Comparison of ENCODE assay signal across 16 cellular contexts in the genomic region with DNA sequence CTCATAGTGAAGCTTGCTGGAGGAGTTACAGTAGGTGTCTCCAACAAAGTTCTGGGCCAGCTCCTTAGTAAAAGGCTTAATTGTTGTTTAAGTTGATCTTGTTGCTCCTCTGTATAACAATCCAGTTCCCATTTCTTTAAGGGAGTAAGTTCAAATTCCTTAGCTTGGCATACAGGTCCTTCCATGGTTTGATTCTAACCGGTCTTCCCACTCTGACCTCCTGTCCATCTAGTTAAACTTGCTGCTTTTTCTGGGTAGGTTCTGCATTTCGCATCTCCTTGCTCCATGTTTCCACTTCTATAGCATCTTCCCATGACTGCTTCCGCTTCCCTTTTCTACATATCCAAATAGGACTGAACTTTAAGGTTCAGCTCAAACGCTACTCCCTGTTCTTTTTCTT.
DNase-seq lines count a peak whose midpoint lies in the region; ATAC-seq and TF ChIP-seq lines count a peak whose summit lies in the region.
"Had no signal": no experiment of that assay in that cellular context is flagged by ENCODE, and none has a peak within 500 bp of the region (broad histone marks: within the 10 kb centered on the region; RNA-seq: fewer than 3 reads in every experiment).

No MANE protein-coding gene starts in this region.

- peaks cover 50% of the 10 kb centered on the region for H3K4me1 ChIP-seq in Caco-2
- peaks cover 64% of the 10 kb centered on the region for H3K4me1 ChIP-seq in GM23338 (ENCODE audit: insufficient read depth)

- H3K9me3 Mint-ChIP-seq in Caco-2 (ENCODE audit: unreplicated experiment) (no peaks in the 10 kb centered on the region), GM23338 (no peaks in the 10 kb centered on the region)
- no peaks in the 10 kb centered on the region for H3K9me3 Mint-ChIP-seq in central memory CD8-positive, alpha-beta T cell
- no peaks in the 10 kb centered on the region for H3K9me3 Mint-ChIP-seq in stimulated activated effector memory CD8-positive, alpha-beta T cell treated with anti-CD3 and anti-CD28 coated beads, Interleukin-12 subunit alpha, Interleukin-12 subunit beta, amount 100 ng/mL, for 72 hours
- H3K9me3 Mint-ChIP-seq: CD4-positive, CD25-positive, alpha-beta regulatory T cell; H9 had no signal

- H3K27me3 ChIP-seq in Caco-2 (replicated peaks; ENCODE audit: control insufficient read depth, insufficient read depth, low read length) (no peaks in the 10 kb centered on the region), GM23338 (ENCODE audit: insufficient read depth) (no peaks in the 10 kb centered on the region)
- H3K27me3 ChIP-seq: BE2C had no signal

- TF ChIP-seq CTCF in Caco-2 (IDR thresholded peaks at IDR 0.05; ENCODE audit: insufficient read depth in 1 of 2, low read depth in 1 of 2, low read length in 1 of 2, severe bottlenecking in 1 of 2, unreplicated experiment in 1 of 2) (no peak), GM23338 (conservative IDR thresholded peaks at IDR 0.05; ENCODE audit: low read depth in 2 of 2) (no peak)

- intact Hi-C loops in Caco-2 (cut with micrococcal nuclease; ENCODE audit: unreplicated experiment), result loop anchor here (1.0 to 2.0 kb wide), 2 partner anchors 15 to 32 kb away; no protein-coding TSS in a partner anchor

- no peaks in the 10 kb centered on the region for H3K36me3 ChIP-seq in Caco-2 (ENCODE audit: control insufficient read depth, insufficient read depth, low read length)
- no peaks in the 10 kb centered on the region for H3K36me3 ChIP-seq in GM23338 (ENCODE audit: insufficient read depth)
- H3K36me3 ChIP-seq: BE2C had no signal

- no peak for ATAC-seq in GM23338
- ATAC-seq in central memory CD8-positive, alpha-beta T cell (replicated peaks; ENCODE audit: extremely low read depth, poor library complexity, severe bottlenecking), result no peak
- no peak for ATAC-seq in stimulated activated effector memory CD8-positive, alpha-beta T cell treated with anti-CD3 and anti-CD28 coated beads, Interleukin-12 subunit alpha, Interleukin-12 subunit beta, amount 100 ng/mL, for 72 hours
- ATAC-seq: GM12878 had no signal

- peak overlapping the region; percentile 94 for H3K27ac ChIP-seq in GM23338 (ENCODE audit: low read depth)
- H3K27ac ChIP-seq: KMS-11 had no signal

- no TSS peak for BruUV-seq in Caco-2 (replicated peaks; lab: Mats Ljungman, UMichigan)

- no peak overlapping the region for H3K4me3 ChIP-seq in Caco-2 (ENCODE audit: low read depth, low read length)
- no peak overlapping the region for H3K4me3 ChIP-seq in GM23338
- H3K4me3 ChIP-seq: GM12878 had no signal

- peaks cover 19% of the 10 kb centered on the region for H3F3A ChIP-seq in GM23338 (replicated peaks; ENCODE audit: low read depth)

- DNase-seq in Caco-2 (no peak), GM23338 (ENCODE audit: low spot score) (peak; percentile 12), HPDE6-E6E7 (ENCODE audit: extremely low spot score) (no peak), HCEC 1CT (no peak), GDM1 (lab: John Stamatoyannopoulos, UW) (no peak)
- no peak for DNase-seq in central memory CD8-positive, alpha-beta T cell (ENCODE audit: low spot score in 2 of 2)
- no peak for DNase-seq in stimulated activated effector memory CD8-positive, alpha-beta T cell treated with anti-CD3 and anti-CD28 coated beads, Interleukin-12 subunit alpha, Interleukin-12 subunit beta, amount 100 ng/mL, for 72 hours (ENCODE audit: low spot score in 2 of 2)
- DNase-seq: ACHN; BE2C; C1 segment of cervical spinal cord; CD4-positive, CD25-positive, alpha-beta regulatory T cell; DMS79 treated with DMSO at 0.1 percent for 48 hours; GOT3; H9 had no signal

- H2AFZ ChIP-seq in GM23338, result no peak overlapping the region

- H3K27ac Mint-ChIP-seq in Caco-2 (ENCODE audit: unreplicated experiment) (peak overlapping the region; percentile 20), GM23338 (no peak overlapping the region)
- peak overlapping the region; percentile 56 for H3K27ac Mint-ChIP-seq in central memory CD8-positive, alpha-beta T cell (ENCODE audit: low read depth)
- H3K27ac Mint-ChIP-seq in stimulated activated effector memory CD8-positive, alpha-beta T cell treated with anti-CD3 and anti-CD28 coated beads, Interleukin-12 subunit alpha, Interleukin-12 subunit beta, amount 100 ng/mL, for 72 hours, result peak overlapping the region; percentile 64

- POLR2A ChIA-PET in Caco-2 (lab: Charles Lee), result no interaction called here

- CTCF ChIA-PET in Caco-2 (lab: Charles Lee), result interaction anchor here (0.7 to 1.7 kb wide), 3 partner anchors 11 to 69 kb away, joined by 3 to 4 read pairs (median 4); no protein-coding TSS in a partner anchor

- H3K27me3 Mint-ChIP-seq in Caco-2 (ENCODE audit: insufficient read depth, unreplicated experiment) (no peaks in the 10 kb centered on the region), GM23338 (ENCODE audit: insufficient read depth, low read depth, poor library complexity) (peaks cover 4% of the 10 kb centered on the region)
- no peaks in the 10 kb centered on the region for H3K27me3 Mint-ChIP-seq in central memory CD8-positive, alpha-beta T cell
- H3K27me3 Mint-ChIP-seq: CD4-positive, CD25-positive, alpha-beta regulatory T cell had no signal

- H3K79me2 ChIP-seq in GM23338 (replicated peaks; ENCODE audit: insufficient read depth), result peaks cover 42% of the 10 kb centered on the region

- H3K4me3 Mint-ChIP-seq in Caco-2 (ENCODE audit: unreplicated experiment) (no peak overlapping the region), GM23338 (no peak overlapping the region; the same call in 2 of the 3 replicates)
- no peak overlapping the region for H3K4me3 Mint-ChIP-seq in central memory CD8-positive, alpha-beta T cell
- no peak overlapping the region for H3K4me3 Mint-ChIP-seq in stimulated activated effector memory CD8-positive, alpha-beta T cell treated with anti-CD3 and anti-CD28 coated beads, Interleukin-12 subunit alpha, Interleukin-12 subunit beta, amount 100 ng/mL, for 72 hours
- H3K4me3 Mint-ChIP-seq: CD4-positive, CD25-positive, alpha-beta regulatory T cell had no signal

- no peaks in the 10 kb centered on the region for H3K9me2 ChIP-seq in GM23338 (ENCODE audit: insufficient read depth)

- H4K20me1 ChIP-seq in GM23338 (replicated peaks; ENCODE audit: insufficient read depth), result no peaks in the 10 kb centered on the region

- H3K4me2 ChIP-seq in GM23338, result peak overlapping the region; percentile 68
- H3K4me2 ChIP-seq: KMS-11 had no signal

- H3K9me3 ChIP-seq in Caco-2, result no peaks in the 10 kb centered on the region
- H3K9me3 ChIP-seq: BE2C had no signal

- H3K4me1 Mint-ChIP-seq in Caco-2 (ENCODE audit: low read depth, unreplicated experiment) (peaks cover 39% of the 10 kb centered on the region), GM23338 (peaks cover 69% of the 10 kb centered on the region)
- peaks cover 82% of the 10 kb centered on the region for H3K4me1 Mint-ChIP-seq in central memory CD8-positive, alpha-beta T cell
- peaks cover 53% of the 10 kb centered on the region for H3K4me1 Mint-ChIP-seq in stimulated activated effector memory CD8-positive, alpha-beta T cell treated with anti-CD3 and anti-CD28 coated beads, Interleukin-12 subunit alpha, Interleukin-12 subunit beta, amount 100 ng/mL, for 72 hours

- peaks cover 21% of the 10 kb centered on the region for H3K36me3 Mint-ChIP-seq in Caco-2 (ENCODE audit: insufficient read depth, unreplicated experiment)
- no peaks in the 10 kb centered on the region for H3K36me3 Mint-ChIP-seq in GM23338 (ENCODE audit: low read depth)
- peaks cover 3% of the 10 kb centered on the region for H3K36me3 Mint-ChIP-seq in central memory CD8-positive, alpha-beta T cell (ENCODE audit: insufficient read depth)
- H3K36me3 Mint-ChIP-seq in stimulated activated effector memory CD8-positive, alpha-beta T cell treated with anti-CD3 and anti-CD28 coated beads, Interleukin-12 subunit alpha, Interleukin-12 subunit beta, amount 100 ng/mL, for 72 hours, result no peaks in the 10 kb centered on the region
- H3K36me3 Mint-ChIP-seq: CD4-positive, CD25-positive, alpha-beta regulatory T cell had no signal
